15 cellular contexts compared by ENCODE assay signal in the genomic region with DNA sequence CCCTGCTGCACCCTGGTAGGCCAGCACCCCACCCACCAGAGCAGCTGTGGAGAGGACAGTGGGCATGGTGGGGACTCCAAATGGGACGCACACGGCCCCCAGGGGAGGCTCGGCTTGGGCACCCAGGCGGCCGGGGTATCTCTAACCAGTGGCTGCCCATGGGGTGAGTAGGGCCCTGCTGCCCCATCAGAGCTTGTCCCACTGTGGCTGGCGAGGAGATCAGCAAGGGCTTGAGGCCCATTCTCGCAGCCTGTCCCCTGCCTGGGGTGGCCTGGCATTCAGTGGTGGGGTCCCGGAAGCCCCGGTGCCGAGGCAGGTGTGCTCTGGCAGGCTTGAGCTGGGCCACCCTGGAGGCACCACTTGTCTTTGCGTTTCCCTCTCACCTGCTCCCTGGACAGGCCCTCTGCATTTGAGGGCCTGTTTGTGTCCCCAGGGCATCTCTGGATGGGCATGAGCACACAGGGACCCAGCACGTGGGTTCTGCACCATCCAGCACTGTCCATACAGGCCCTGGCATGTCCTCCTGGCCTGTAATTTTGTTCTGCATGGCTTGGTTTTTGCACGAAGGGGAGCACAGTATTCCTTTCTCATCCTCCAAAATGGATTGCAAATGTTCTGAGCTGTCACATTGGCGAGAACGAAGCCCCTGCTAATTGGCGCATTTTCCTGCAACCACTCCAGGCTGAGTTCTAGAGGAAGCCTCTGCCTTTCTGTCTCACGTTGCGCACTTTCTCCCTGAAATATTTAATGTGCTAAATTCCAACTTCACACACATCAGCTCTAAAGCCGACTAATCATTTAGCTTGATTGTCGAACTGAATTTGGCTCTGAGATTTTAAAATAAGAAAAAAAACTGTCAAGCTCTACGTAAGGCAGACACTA. TPM values are rescaled to one million over a fixed set of nuclear protein-coding genes. Genes with fewer than 3 reads are reported as not detected.
DNase-seq lines count a peak whose midpoint lies in the region; ATAC-seq lines count a peak whose summit lies in the region.
"Had no signal": no experiment of that assay in that cellular context is flagged by ENCODE, and none has a peak within 500 bp of the region (broad histone marks: within the 10 kb centered on the region; RNA-seq: fewer than 3 reads in every experiment).

No MANE protein-coding gene starts in this region.

- ATAC-seq in naive B cell (ENCODE audit: low read depth in 2 of 2) (no peak), GM19395 (IDR thresholded peaks at IDR 0.05; ENCODE audit: unreplicated experiment) (no peak)

- H3K36me3 Mint-ChIP-seq in naive B cell, result no peaks in the 10 kb centered on the region
- no peaks in the 10 kb centered on the region for H3K36me3 Mint-ChIP-seq in activated CD4-positive, alpha-beta memory T cell treated with anti-CD3 and anti-CD28 coated beads, Interleukin-2, amount 10 ng/mL, durations not matched to agents 7 days and 5 days (ENCODE audit: low read depth)

- H3K9me3 Mint-ChIP-seq in naive B cell, result no peaks in the 10 kb centered on the region
- peaks cover 4% of the 10 kb centered on the region for H3K9me3 Mint-ChIP-seq in activated CD4-positive, alpha-beta memory T cell treated with anti-CD3 and anti-CD28 coated beads, Interleukin-2, amount 10 ng/mL, durations not matched to agents 7 days and 5 days
- H3K9me3 Mint-ChIP-seq: stimulated activated naive CD8-positive, alpha-beta T cell treated with anti-CD3 and anti-CD28 coated beads, Interleukin-15, Interleukin-2, amounts not matched to agents 100 ng/mL and 50 ng/mL, for 24 hours had no signal

- CTCF ChIA-PET in activated CD4-positive, alpha-beta memory T cell treated with anti-CD3 and anti-CD28 coated beads, Interleukin-2, amount 10 ng/mL, durations not matched to agents 7 days and 5 days (lab: Charles Lee), result no interaction called here

- peak overlapping the region in 5 of 6 donors; percentile 11 to 99 (median 97) for H3K27ac Mint-ChIP-seq in naive B cell
- no peak overlapping the region for H3K27ac Mint-ChIP-seq in activated CD4-positive, alpha-beta memory T cell treated with anti-CD3 and anti-CD28 coated beads, Interleukin-2, amount 10 ng/mL, durations not matched to agents 7 days and 5 days

- H3K27me3 Mint-ChIP-seq in naive B cell, result no peaks in the 10 kb centered on the region
- no peaks in the 10 kb centered on the region for H3K27me3 Mint-ChIP-seq in activated CD4-positive, alpha-beta memory T cell treated with anti-CD3 and anti-CD28 coated beads, Interleukin-2, amount 10 ng/mL, durations not matched to agents 7 days and 5 days
- H3K27me3 Mint-ChIP-seq: stimulated activated naive CD8-positive, alpha-beta T cell treated with anti-CD3 and anti-CD28 coated beads, Interleukin-15, Interleukin-2, amounts not matched to agents 100 ng/mL and 50 ng/mL, for 24 hours had no signal

- DNase-seq in COLO668 (lab: John Stamatoyannopoulos, UW; ENCODE audit: unreplicated experiment), result peak; percentile 62
- peak; percentile 37 for DNase-seq in NCI-H1105 treated with DMSO at 0.1 percent for 48 hours (lab: John Stamatoyannopoulos, UW)
- DNase-seq in naive B cell, result no peak
- no peak for DNase-seq in activated CD4-positive, alpha-beta memory T cell treated with anti-CD3 and anti-CD28 coated beads, Interleukin-2, amount 10 ng/mL, durations not matched to agents 7 days and 5 days
- no peak for DNase-seq in epidermal melanocyte (ENCODE audit: insufficient read length, low spot score)
- DNase-seq in stimulated activated CD4-positive, alpha-beta T cell treated with anti-CD3 and anti-CD28 coated beads, Interleukin-4, amount 100 ng/mL, for 1 hour, result no peak
- DNase-seq: activated effector memory CD4-positive, alpha-beta T cell treated with Interleukin-2 at 50 U/mL for 16 hours; Calu3; hippocampal formation; Karpas-422 had no signal

- POLR2A ChIA-PET in activated CD4-positive, alpha-beta memory T cell treated with anti-CD3 and anti-CD28 coated beads, Interleukin-2, amount 10 ng/mL, durations not matched to agents 7 days and 5 days (lab: Charles Lee), result interaction anchor here (1.1 kb wide), 1 partner anchor 23 kb away, joined by 3 read pairs; no protein-coding TSS in a partner anchor

- peak overlapping the region in 1 of 8 donors; percentile 12 for H3K4me3 Mint-ChIP-seq in naive B cell
- no peak overlapping the region for H3K4me3 Mint-ChIP-seq in activated CD4-positive, alpha-beta memory T cell treated with anti-CD3 and anti-CD28 coated beads, Interleukin-2, amount 10 ng/mL, durations not matched to agents 7 days and 5 days
- H3K4me3 Mint-ChIP-seq: stimulated activated naive CD8-positive, alpha-beta T cell treated with anti-CD3 and anti-CD28 coated beads, Interleukin-15, Interleukin-2, amounts not matched to agents 100 ng/mL and 50 ng/mL, for 24 hours had no signal

- H3K27ac ChIP-seq in cingulate gyrus (ENCODE audit: low read depth, low read length), result peak overlapping the region; percentile 93
- H3K27ac ChIP-seq: ascending aorta, VCaP had no signal

- H3K4me1 Mint-ChIP-seq in naive B cell, result peaks cover 29 to 38% (median 36%) of the 10 kb centered on the region in 3 donors
- H3K4me1 Mint-ChIP-seq in activated CD4-positive, alpha-beta memory T cell treated with anti-CD3 and anti-CD28 coated beads, Interleukin-2, amount 10 ng/mL, durations not matched to agents 7 days and 5 days, result peaks cover 7% of the 10 kb centered on the region

RNA-seq across cellular contexts. Expression of gene PWWP2B, which starts 27.2 kb away (rescaled TPM):
- 10 to 100 TPM in 1 of 6 donors, 1 to 10 TPM in 5; 3.3 to 10.3 (median 6.2) TPM for polyA plus RNA-seq in naive B cell (ENCODE audit: low read depth in 6 of 6)
- total RNA-seq in activated CD4-positive, alpha-beta memory T cell treated with anti-CD3 and anti-CD28 coated beads, Interleukin-2, amount 10 ng/mL, durations not matched to agents 7 days and 5 days, result 1 to 10 TPM; 5.5 to 6.3 TPM

Comparison
In these comparisons a context has a peak if more than half of its experiments do, and no peak if none do; other contexts are left out.
1. DNase-seq: peak in COLO668 (single experiment) and NCI-H1105 treated with DMSO at 0.1 percent for 48 hours (single experiment); none in naive B cell (single experiment), activated CD4-positive, alpha-beta memory T cell treated with anti-CD3 and anti-CD28 coated beads, Interleukin-2, amount 10 ng/mL, durations not matched to agents 7 days and 5 days (single experiment), epidermal melanocyte (single experiment) and stimulated activated CD4-positive, alpha-beta T cell treated with anti-CD3 and anti-CD28 coated beads, Interleukin-4, amount 100 ng/mL, for 1 hour (single experiment).